In genomic region chr18:3255611-3256165, GRCh38 we compare ENCODE assay signal across 12 cellular contexts. TPM values are rescaled to one million over a fixed set of nuclear protein-coding genes. Genes with fewer than 3 reads are reported as not detected.
DNase-seq lines count a peak whose midpoint lies in the region; ATAC-seq and TF ChIP-seq lines count a peak whose summit lies in the region.
"Had no signal": no experiment of that assay in that cellular context is flagged by ENCODE, and none has a peak within 500 bp of the region (broad histone marks: within the 10 kb centered on the region; RNA-seq: fewer than 3 reads in every experiment).

No MANE protein-coding gene starts in this region.

- H3K9me3 ChIP-seq in lower lobe of right lung = no peaks in the 10 kb centered on the region
- H3K9me3 ChIP-seq: suprapubic skin had no signal

- no peak for DNase-seq in stimulated activated naive CD8-positive, alpha-beta T cell treated with anti-CD3 and anti-CD28 coated beads, Interleukin-15, Interleukin-2, amounts not matched to agents 100 U/mL and 50 U/mL, for 24 hours
- DNase-seq in activated CD8-positive, alpha-beta T cell treated with anti-CD3 and anti-CD28 coated beads, Interleukin-2, amount 10 ng/mL, durations not matched to agents 7 days and 5 days = no peak
- DNase-seq in lower lobe of right lung = no peak
- DNase-seq in activated gamma-delta T cell treated with Interleukin-2 at 50 U/mL for 16 hours = no peak
- no peak for DNase-seq in NCI-H226
- DNase-seq in NCI-H510A treated with DMSO at 0.1 percent for 48 hours (lab: John Stamatoyannopoulos, UW) = no peak
- DNase-seq: activated T-cell treated with anti-CD3 and anti-CD28 coated beads for 4 hours, NCI-H1417 had no signal

- intact Hi-C loops in lower lobe of right lung (cut with DNase I) = no loop called here

- no peaks in the 10 kb centered on the region for H3K27me3 ChIP-seq in lower lobe of right lung (ENCODE audit: low read depth)
- H3K27me3 ChIP-seq: suprapubic skin had no signal

- no peak overlapping the region for H3K4me3 ChIP-seq in lower lobe of right lung
- H3K4me3 ChIP-seq: suprapubic skin had no signal

- peaks cover 79% of the 10 kb centered on the region for H3K4me1 ChIP-seq in lower lobe of right lung

- ATAC-seq in stimulated activated naive CD8-positive, alpha-beta T cell treated with anti-CD3 and anti-CD28 coated beads, Interleukin-15, Interleukin-2, amounts not matched to agents 100 U/mL and 50 U/mL, for 24 hours = no peak
- no peak for ATAC-seq in activated CD8-positive, alpha-beta T cell treated with anti-CD3 and anti-CD28 coated beads, Interleukin-2, amount 10 ng/mL, durations not matched to agents 7 days and 5 days
- ATAC-seq in lower lobe of right lung = no peak
- ATAC-seq in HG03469 (IDR thresholded peaks at IDR 0.05; ENCODE audit: unreplicated experiment) = no peak

- CTCF ChIA-PET in activated CD8-positive, alpha-beta T cell treated with anti-CD3 and anti-CD28 coated beads, Interleukin-2, amount 10 ng/mL, durations not matched to agents 7 days and 5 days (lab: Charles Lee) = interaction anchor here (1.2 kb wide), 1 partner anchor 42 kb away, joined by 4 read pairs; no protein-coding TSS in a partner anchor

- H3K27ac ChIP-seq in lower lobe of right lung = peak overlapping the region; percentile 73
- H3K27ac ChIP-seq: suprapubic skin had no signal

- H3K27me3 Mint-ChIP-seq in stimulated activated naive CD8-positive, alpha-beta T cell treated with anti-CD3 and anti-CD28 coated beads, Interleukin-15, Interleukin-2, amounts not matched to agents 100 ng/mL and 50 ng/mL, for 24 hours = no peaks in the 10 kb centered on the region
- no peaks in the 10 kb centered on the region for H3K27me3 Mint-ChIP-seq in activated CD8-positive, alpha-beta T cell treated with anti-CD3 and anti-CD28 coated beads, Interleukin-2, amount 10 ng/mL, durations not matched to agents 7 days and 5 days (ENCODE audit: low read depth)

- H3K36me3 Mint-ChIP-seq in stimulated activated naive CD8-positive, alpha-beta T cell treated with anti-CD3 and anti-CD28 coated beads, Interleukin-15, Interleukin-2, amounts not matched to agents 100 ng/mL and 50 ng/mL, for 24 hours (ENCODE audit: low read depth) = peaks cover 82% of the 10 kb centered on the region
- peaks cover 85% of the 10 kb centered on the region for H3K36me3 Mint-ChIP-seq in activated CD8-positive, alpha-beta T cell treated with anti-CD3 and anti-CD28 coated beads, Interleukin-2, amount 10 ng/mL, durations not matched to agents 7 days and 5 days (ENCODE audit: low read depth)

- H3K9me3 Mint-ChIP-seq in stimulated activated naive CD8-positive, alpha-beta T cell treated with anti-CD3 and anti-CD28 coated beads, Interleukin-15, Interleukin-2, amounts not matched to agents 100 ng/mL and 50 ng/mL, for 24 hours = no peaks in the 10 kb centered on the region
- H3K9me3 Mint-ChIP-seq in activated CD8-positive, alpha-beta T cell treated with anti-CD3 and anti-CD28 coated beads, Interleukin-2, amount 10 ng/mL, durations not matched to agents 7 days and 5 days (ENCODE audit: insufficient read depth) = no peaks in the 10 kb centered on the region

- peaks cover 96% of the 10 kb centered on the region for H3K4me1 Mint-ChIP-seq in stimulated activated naive CD8-positive, alpha-beta T cell treated with anti-CD3 and anti-CD28 coated beads, Interleukin-15, Interleukin-2, amounts not matched to agents 100 ng/mL and 50 ng/mL, for 24 hours (ENCODE audit: low read depth)
- peaks cover 89% of the 10 kb centered on the region for H3K4me1 Mint-ChIP-seq in activated CD8-positive, alpha-beta T cell treated with anti-CD3 and anti-CD28 coated beads, Interleukin-2, amount 10 ng/mL, durations not matched to agents 7 days and 5 days (ENCODE audit: low read depth)

- peaks cover 64% of the 10 kb centered on the region for H3K36me3 ChIP-seq in lower lobe of right lung

- POLR2A ChIA-PET in activated CD8-positive, alpha-beta T cell treated with anti-CD3 and anti-CD28 coated beads, Interleukin-2, amount 10 ng/mL, durations not matched to agents 7 days and 5 days (lab: Charles Lee) = interaction anchor here (1.2 to 2.9 kb wide), 2 partner anchors 8 to 194 kb away, joined by 5 to 10 read pairs; partner anchors contain the start of gene MYL12A

- peak overlapping the region; percentile 89 for H3K27ac Mint-ChIP-seq in stimulated activated naive CD8-positive, alpha-beta T cell treated with anti-CD3 and anti-CD28 coated beads, Interleukin-15, Interleukin-2, amounts not matched to agents 100 ng/mL and 50 ng/mL, for 24 hours
- H3K27ac Mint-ChIP-seq in activated CD8-positive, alpha-beta T cell treated with anti-CD3 and anti-CD28 coated beads, Interleukin-2, amount 10 ng/mL, durations not matched to agents 7 days and 5 days = peak overlapping the region; percentile 35

- no peak for TF ChIP-seq CTCF in lower lobe of right lung (IDR thresholded peaks at IDR 0.05)

- no peak overlapping the region for H3K4me3 Mint-ChIP-seq in stimulated activated naive CD8-positive, alpha-beta T cell treated with anti-CD3 and anti-CD28 coated beads, Interleukin-15, Interleukin-2, amounts not matched to agents 100 ng/mL and 50 ng/mL, for 24 hours
- no peak overlapping the region for H3K4me3 Mint-ChIP-seq in activated CD8-positive, alpha-beta T cell treated with anti-CD3 and anti-CD28 coated beads, Interleukin-2, amount 10 ng/mL, durations not matched to agents 7 days and 5 days

RNA-seq across cellular contexts. Expression of gene MYL12B, which starts 6.2 kb away (rescaled TPM):
- total RNA-seq in activated CD8-positive, alpha-beta T cell treated with anti-CD3 and anti-CD28 coated beads, Interleukin-2, amount 10 ng/mL, durations not matched to agents 7 days and 5 days = 100 to 1,000 TPM; 402 to 404 TPM
- total RNA-seq in lower lobe of right lung = 318 TPM

RNA-seq across cellular contexts. Expression of gene MYL12A, which starts 8.1 kb away (rescaled TPM):
- 100 to 1,000 TPM; 858 to 901 TPM for total RNA-seq in activated CD8-positive, alpha-beta T cell treated with anti-CD3 and anti-CD28 coated beads, Interleukin-2, amount 10 ng/mL, durations not matched to agents 7 days and 5 days
- 481 TPM for total RNA-seq in lower lobe of right lung

RNA-seq across cellular contexts. Expression of gene MYOM1, which starts 35.9 kb away (rescaled TPM):
- total RNA-seq in activated CD8-positive, alpha-beta T cell treated with anti-CD3 and anti-CD28 coated beads, Interleukin-2, amount 10 ng/mL, durations not matched to agents 7 days and 5 days = 1 to 10 TPM; 1.3 to 1.5 TPM
- total RNA-seq in lower lobe of right lung = 5.0 TPM
- total RNA-seq: RPMI7951 had no signal
